Comparison of ENCODE assay signal across 8 cellular contexts in genomic region chr6:35468181-35468979, GRCh38. TPM values are rescaled to one million over a fixed set of nuclear protein-coding genes. Genes with fewer than 3 reads are reported as not detected.
A peak's percentile ranks its signal among the peaks of the same experiment; 100 is the strongest.
DNase-seq lines count a peak whose midpoint lies in the region; ATAC-seq and TF ChIP-seq lines count a peak whose summit lies in the region.

RPL10A (plus strand) TSS chr6:35468401; CDS start chr6:35468435, 34 bp downstream.

- DNase-seq in NCI-H748 treated with DMSO at 0.1 percent for 48 hours (lab: John Stamatoyannopoulos, UW), result peak; percentile 95
- peak; percentile 93 to 94 for DNase-seq in activated CD4-positive, alpha-beta T cell treated with anti-CD3 and anti-CD28 coated beads, Interleukin-2, amount 50 U/mL, for 4 hours
- peak; percentile 98 for DNase-seq in dermis blood vessel endothelial cell
- peak; percentile 95 to 96 (median 96) for DNase-seq in right lobe of liver
- peak; percentile 92 to 97 for DNase-seq in stimulated activated CD4-positive, alpha-beta T cell treated with anti-CD3 and anti-CD28 coated beads, Interleukin-4, amount 100 ng/mL, for 4 hours

- H3K36me3 ChIP-seq in right lobe of liver, result peaks cover 0 to 18% (median 7%) of the 10 kb centered on the region in 4 donors

- 0% methylated on average over 20 of the region's 86 CpGs for WGBS in right lobe of liver (ENCODE audit: insufficient coverage, low coverage, low lambda C conversion rate, missing lambda C conversion rate)

- no peaks in the 10 kb centered on the region for H3K9me3 ChIP-seq in right lobe of liver

- TF ChIP-seq CTCF in C4-2B (conservative IDR thresholded peaks at IDR 0.05) (peak; percentile 99), right lobe of liver (IDR thresholded peaks at IDR 0.05) (peak; percentile 93 to 99 (median 96))

- peaks cover 0 to 36% (median 4%) of the 10 kb centered on the region in 4 donors for H3K4me1 ChIP-seq in right lobe of liver

- peak; percentile 80 for ATAC-seq in GM19328 (IDR thresholded peaks at IDR 0.05; ENCODE audit: unreplicated experiment)
- ATAC-seq in HG03521 (IDR thresholded peaks at IDR 0.05; ENCODE audit: unreplicated experiment), result peak; percentile 75
- ATAC-seq in right lobe of liver, result peak; percentile 90 to 95 (median 92)

- TF ChIP-seq POLR2A in right lobe of liver (IDR thresholded peaks at IDR 0.05), result peak; percentile 90

- no peaks in the 10 kb centered on the region for H3K27me3 ChIP-seq in right lobe of liver

- intact Hi-C loops in right lobe of liver (cut with DNase I), result no loop called here

- peak within 1 kb of the TSS; percentile 98 for H3K27ac ChIP-seq in C4-2B
- H3K27ac ChIP-seq in right lobe of liver, result peak within 1 kb of the TSS; percentile 73 to 82 (median 75)

- H3K4me3 ChIP-seq in right lobe of liver, result peak within 1 kb of the TSS; percentile 70 to 88 (median 76)

RNA-seq across cellular contexts. Expression of gene RPL10A, which starts in this region (rescaled TPM):
- total RNA-seq in dermis blood vessel endothelial cell, result 1,962 and 2,039 TPM in 2 replicates
- total RNA-seq in right lobe of liver, result 100 to 1,000 TPM; 366 to 446 (median 412) TPM

Comparison
In these comparisons a context has a peak if more than half of its experiments do, and no peak if none do; other contexts are left out.
1. Peak in every context shown above with its lines: DNase-seq, ATAC-seq, H3K4me3 ChIP-seq and H3K27ac ChIP-seq.